5 cellular contexts compared by ENCODE assay signal in genomic region chr17:53680745-53681144, GRCh38.
"Had no signal": no experiment of that assay in that cellular context is flagged by ENCODE, and none has a peak within 500 bp of the region (broad histone marks: within the 10 kb centered on the region; RNA-seq: fewer than 3 reads in every experiment).

No MANE protein-coding gene starts in this region.

- H3K27ac Mint-ChIP-seq: IgD-negative memory B cell had no signal

- H3K27me3 Mint-ChIP-seq: IgD-negative memory B cell had no signal

- H3K4me3 Mint-ChIP-seq: IgD-negative memory B cell had no signal

- H3K4me1 Mint-ChIP-seq: IgD-negative memory B cell had no signal

- ATAC-seq: HepG2, K562 had no signal

- DNase-seq: IMR-90, KBM-7 had no signal
